In genomic region chr3:39228496-39228895, GRCh38 we compare ENCODE assay signal across 2 cellular contexts.
TF ChIP-seq lines count a peak whose summit lies in the region.

No MANE protein-coding gene starts in this region.

TF ChIP-seq in HEK293, 187 proteins besides CTCF, POLR2A, EP300 and RAD21:
- TF ChIP-seq ZBTB6 (tag by site-specific recombination; IDR thresholded peaks at IDR 0.05) (no peak), KLF17 (tag by site-specific recombination; IDR thresholded peaks at IDR 0.05) (no peak), ZNF239 (tag by site-specific recombination; IDR thresholded peaks at IDR 0.05) (no peak), ZNF529 (tag by site-specific recombination; IDR thresholded peaks at IDR 0.05; ENCODE audit: insufficient replicate concordance) (no peak), ZNF280C (tag by site-specific recombination; IDR thresholded peaks at IDR 0.05) (no peak), GLI2 (tag by site-specific recombination; IDR thresholded peaks at IDR 0.05; ENCODE audit: borderline replicate concordance, low read depth) (no peak), ATF2 (tag by site-specific recombination; IDR thresholded peaks at IDR 0.05; ENCODE audit: low read depth) (peak; percentile 62)
TF ChIP-seq in HEK293: peak in this region for 1.

TF ChIP-seq in K562, 482 proteins besides CTCF, POLR2A, EP300 and RAD21 (continued from another document):
- TF ChIP-seq ATF3 (IDR thresholded peaks at IDR 0.05), result peak; percentile 65
- no peak for TF ChIP-seq ATF3 (CRISPR knock-in tag; conservative IDR thresholded peaks at IDR 0.05)
- TF ChIP-seq OTX1 (CRISPR knock-in tag; IDR thresholded peaks at IDR 0.05), result no peak
- TF ChIP-seq NR0B1 (IDR thresholded peaks at IDR 0.05; ENCODE audit: partially characterized antibody), result no peak
- no peak for TF ChIP-seq DPF2 (IDR thresholded peaks at IDR 0.05)
- TF ChIP-seq NR4A1 (CRISPR knock-in tag; IDR thresholded peaks at IDR 0.05), result no peak
- TF ChIP-seq NR4A1 (tag; IDR thresholded peaks at IDR 0.05), result no peak
- peak; percentile 15; the same call in 1 of the 2 replicates for TF ChIP-seq ATF7 (IDR thresholded peaks at IDR 0.05)
